ENCODE assay signal across 12 cellular contexts in the genomic region with DNA sequence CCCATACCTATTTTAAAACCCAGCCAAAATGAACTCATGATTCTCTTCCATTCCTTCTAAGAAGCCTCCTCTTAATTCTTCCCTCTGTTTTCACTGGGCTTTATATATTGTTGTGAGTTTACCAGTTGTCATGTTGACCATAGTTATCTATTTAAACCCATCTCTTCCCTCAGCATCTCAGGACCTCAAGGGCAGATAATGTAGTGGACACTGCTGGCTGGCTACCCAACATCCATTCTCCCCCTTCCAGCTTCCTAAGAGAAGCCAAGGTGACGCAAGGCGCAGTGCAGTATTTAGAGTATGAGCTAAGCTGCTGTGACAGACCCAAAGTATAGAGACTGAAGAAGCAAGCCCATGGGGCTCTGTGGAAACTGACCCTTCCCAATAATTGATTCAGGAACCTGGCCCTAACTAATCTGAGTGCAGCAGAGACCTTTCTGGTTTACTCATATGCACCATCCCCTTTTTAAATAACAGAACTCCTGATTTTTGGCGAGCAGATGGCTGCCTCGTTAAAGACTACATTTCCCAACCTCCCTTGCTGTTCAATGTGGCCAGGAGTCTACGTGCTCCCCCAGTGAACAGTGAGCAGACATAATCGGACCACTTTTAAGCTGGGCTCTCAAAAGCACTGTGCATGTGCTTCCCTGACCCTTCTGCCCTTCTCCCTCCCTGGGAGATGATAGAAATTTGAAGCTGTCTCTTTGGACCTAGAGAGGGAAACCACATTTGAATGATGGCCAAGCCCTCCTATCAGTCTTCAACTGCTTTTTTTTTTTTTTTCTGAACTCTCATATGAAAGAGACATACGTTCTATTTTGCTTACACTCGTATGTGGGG. TPM values are rescaled to one million over a fixed set of nuclear protein-coding genes. Genes with fewer than 3 reads are reported as not detected.
DNase-seq lines count a peak whose midpoint lies in the region; ATAC-seq, FAIRE-seq and TF ChIP-seq lines count a peak whose summit lies in the region.
"Had no signal": no experiment of that assay in that cellular context is flagged by ENCODE, and none has a peak within 500 bp of the region (broad histone marks: within the 10 kb centered on the region; RNA-seq: fewer than 3 reads in every experiment).

No MANE protein-coding gene starts in this region.

- H3K9me3 ChIP-seq in DND-41 (ENCODE audit: insufficient read depth, low read length, severe bottlenecking) (no peaks in the 10 kb centered on the region), GM12878 (replicated peaks; ENCODE audit: control insufficient read depth, insufficient read depth, low read length) (no peaks in the 10 kb centered on the region), mesenchymal stem cell (ENCODE audit: control insufficient read depth, low read length) (no peaks in the 10 kb centered on the region)

- TF ChIP-seq POLR2A in GM12878 (IDR thresholded peaks at IDR 0.05; ENCODE audit: low read depth, low read length): no peak

- H3K4me1 ChIP-seq in DND-41 (ENCODE audit: insufficient read depth, low read length) (peaks cover 4% of the 10 kb centered on the region; the same call in 1 of the 2 replicates), GM12878 (ENCODE audit: control insufficient read depth, insufficient read depth, low read length) (peaks cover 15% of the 10 kb centered on the region), mesenchymal stem cell (ENCODE audit: control insufficient read depth, insufficient read depth, low read depth, low read length) (peaks cover 2% of the 10 kb centered on the region)

- H3K23ac ChIP-seq in mesenchymal stem cell (ENCODE audit: low read length in 2 of 2): no peak overlapping the region

- FAIRE-seq in GM12878 (lab: Jason Lieb, UNC): no peak

- H3K79me2 ChIP-seq in DND-41 (ENCODE audit: insufficient read depth, low read length) (no peaks in the 10 kb centered on the region), GM12878 (ENCODE audit: control insufficient read depth, insufficient read depth, low read length) (no peaks in the 10 kb centered on the region)

- peak overlapping the region; percentile 77 for H2BK5ac ChIP-seq in mesenchymal stem cell (ENCODE audit: low read depth, low read length, poor library complexity, severe bottlenecking)

- H2BK12ac ChIP-seq in mesenchymal stem cell (ENCODE audit: low read length in 2 of 2): peak overlapping the region; percentile 65 to 90

- no TSS peak for BruUV-seq in GM12878 (replicated peaks; lab: Mats Ljungman, UMichigan)

- peak overlapping the region; percentile 72 for H4K91ac ChIP-seq in mesenchymal stem cell (ENCODE audit: low read length)

- H3K9me3 Mint-ChIP-seq in activated T-helper 2 cell treated with anti-CD3 and anti-CD28 coated beads, Interferon-gamma antibody, Interleukin-2, Interleukin-4, amounts not matched to agents 10 μg/mL and 5 μg/mL and 100 μg/mL, durations not matched to agents 14 hours and 24 hours and 36 hours: no peaks in the 10 kb centered on the region
- H3K9me3 Mint-ChIP-seq: stimulated activated naive CD8-positive, alpha-beta T cell treated with anti-CD3 and anti-CD28 coated beads, Interleukin-15, Interleukin-2, amounts not matched to agents 100 ng/mL and 50 ng/mL, for 24 hours had no signal

- in situ Hi-C loops in GM12878 (cut with MboI): no loop called here

- no peak overlapping the region for H3K27ac Mint-ChIP-seq in activated T-helper 2 cell treated with anti-CD3 and anti-CD28 coated beads, Interferon-gamma antibody, Interleukin-2, Interleukin-4, amounts not matched to agents 10 μg/mL and 5 μg/mL and 100 μg/mL, durations not matched to agents 14 hours and 24 hours and 36 hours

- RAD21 ChIA-PET in GM12878 (lab: Charles Lee; ENCODE audit: unreplicated experiment): interaction anchor here (0.5 to 16.5 kb wide), 5 partner anchors 17 to 1531 kb away, joined by 3 to 316 read pairs (median 4); no protein-coding TSS in a partner anchor

- H2BK120ac ChIP-seq in mesenchymal stem cell (ENCODE audit: low read depth, low read length): peak overlapping the region; percentile 91

- H3K14ac ChIP-seq in mesenchymal stem cell (ENCODE audit: low read length in 2 of 2): no peak overlapping the region

- CTCF ChIA-PET in GM12878 (lab: Yijun Ruan, JAX): interaction anchor here (0.6 to 17.5 kb wide), 15 partner anchors 8 to 1129 kb away, joined by 3 to 626 read pairs (median 4); a partner anchor contains a TSS

- H3K27me3 Mint-ChIP-seq in activated T-helper 2 cell treated with anti-CD3 and anti-CD28 coated beads, Interferon-gamma antibody, Interleukin-2, Interleukin-4, amounts not matched to agents 10 μg/mL and 5 μg/mL and 100 μg/mL, durations not matched to agents 14 hours and 24 hours and 36 hours (ENCODE audit: low read depth): peaks cover 2% of the 10 kb centered on the region

- H4K20me1 ChIP-seq in DND-41 (ENCODE audit: insufficient read depth, low read length) (no peaks in the 10 kb centered on the region), GM12878 (ENCODE audit: control insufficient read depth, insufficient read depth) (no peaks in the 10 kb centered on the region)

- ATAC-seq in DND-41 (ENCODE audit: insufficient read depth, low read depth): peak; percentile 29; the same call in 1 of the 3 replicates
- peak; percentile 71 for ATAC-seq in GM12878
- ATAC-seq in HG02759 (IDR thresholded peaks at IDR 0.05; ENCODE audit: unreplicated experiment): no peak

- H3K4me1 Mint-ChIP-seq in activated T-helper 2 cell treated with anti-CD3 and anti-CD28 coated beads, Interferon-gamma antibody, Interleukin-2, Interleukin-4, amounts not matched to agents 10 μg/mL and 5 μg/mL and 100 μg/mL, durations not matched to agents 14 hours and 24 hours and 36 hours (ENCODE audit: low read depth): peaks cover 9% of the 10 kb centered on the region

- H2BK15ac ChIP-seq in mesenchymal stem cell (ENCODE audit: low read depth, poor library complexity, severe bottlenecking): peak overlapping the region; percentile 2

- no peaks in the 10 kb centered on the region for H3K36me3 Mint-ChIP-seq in activated T-helper 2 cell treated with anti-CD3 and anti-CD28 coated beads, Interferon-gamma antibody, Interleukin-2, Interleukin-4, amounts not matched to agents 10 μg/mL and 5 μg/mL and 100 μg/mL, durations not matched to agents 14 hours and 24 hours and 36 hours (ENCODE audit: low read depth)

- H3K18ac ChIP-seq in mesenchymal stem cell (ENCODE audit: low read depth in 1 of 2, low read length in 2 of 2): peak overlapping the region; percentile 46 to 82

- 48% methylated on average over 8 of the region's 8 CpGs for WGBS in GM12878 (ENCODE audit: insufficient coverage, insufficient replicate concordance, low lambda C conversion rate, missing lambda C conversion rate)
- WGBS in mesenchymal stem cell: 83% methylated on average over 6 of the region's 8 CpGs

- H3K36me3 ChIP-seq in DND-41 (ENCODE audit: insufficient read depth, low read length) (no peaks in the 10 kb centered on the region), GM12878 (ENCODE audit: control insufficient read depth in 2 of 2, insufficient read depth in 2 of 2, low read length in 1 of 2) (no peaks in the 10 kb centered on the region), mesenchymal stem cell (ENCODE audit: control insufficient read depth in 1 of 2, insufficient read depth in 2 of 2, low read depth in 1 of 2, low read length in 2 of 2) (no peaks in the 10 kb centered on the region)

- no peak overlapping the region for H3K4me2 ChIP-seq in DND-41 (ENCODE audit: insufficient read depth, low read length)
- peak overlapping the region; percentile 42; the same call in 1 of the 2 replicates for H3K4me2 ChIP-seq in GM12878 (ENCODE audit: control insufficient read depth, insufficient read depth)
- no peak overlapping the region for H3K4me2 ChIP-seq in mesenchymal stem cell (ENCODE audit: low read length, poor library complexity, severe bottlenecking)

- H3K9ac ChIP-seq in DND-41 (ENCODE audit: low read depth, low read length): no peak overlapping the region
- H3K9ac ChIP-seq in GM12878 (ENCODE audit: control insufficient read depth, insufficient read depth, low read length): no peak overlapping the region
- H3K9ac ChIP-seq in mesenchymal stem cell (ENCODE audit: low read length): peak overlapping the region; percentile 79

- H2AFZ ChIP-seq in DND-41 (ENCODE audit: low read depth, low read length): no peak overlapping the region
- peak overlapping the region; percentile 88 for H2AFZ ChIP-seq in GM12878 (ENCODE audit: control insufficient read depth, low read depth, low read length)
- H2AFZ ChIP-seq in mesenchymal stem cell (ENCODE audit: low read depth, low read length): no peak overlapping the region

- H3K4me3 ChIP-seq in DND-41 (ENCODE audit: low read depth in 1 of 2, low read length in 2 of 2) (no peak overlapping the region), GM12878 (no peak overlapping the region), mesenchymal stem cell (ENCODE audit: insufficient read depth in 1 of 2, low read depth in 1 of 2, low read length in 2 of 2) (peak overlapping the region in 1 of 2 experiments; percentile 11)

- POLR2A ChIA-PET in GM12878 (lab: Charles Lee): no interaction called here

- H3K27me3 ChIP-seq in DND-41 (ENCODE audit: insufficient read depth, low read length, poor library complexity) (no peaks in the 10 kb centered on the region), GM12878 (replicated peaks in 1 of 2; ENCODE audit: control insufficient read depth in 2 of 2, insufficient read depth in 2 of 2, low read length in 1 of 2) (no peaks in the 10 kb centered on the region), mesenchymal stem cell (ENCODE audit: control insufficient read depth in 1 of 2, insufficient read depth in 1 of 2, low read length in 2 of 2) (no peaks in the 10 kb centered on the region)

- no peak for TF ChIP-seq CTCF in DND-41 (IDR thresholded peaks at IDR 0.05; ENCODE audit: borderline replicate concordance, extremely low read depth, low read length, poor library complexity, severe bottlenecking)
- TF ChIP-seq CTCF in GM12878 (IDR thresholded peaks at IDR 0.05 in 2 of 3, conservative IDR thresholded peaks at IDR 0.05 in 1 of 3; ENCODE audit: control insufficient read depth in 2 of 3, extremely low read depth in 1 of 3, insufficient read depth in 1 of 3, low read depth in 3 of 3, low read length in 3 of 3): no peak

- intact Hi-C loops in GM12878 (cut with micrococcal nuclease; ENCODE audit: unreplicated experiment): loop anchor here (10.0 kb wide), 1 partner anchor 285 kb away; no protein-coding TSS in a partner anchor
- intact Hi-C loops in activated T-helper 2 cell treated with anti-CD3 and anti-CD28 coated beads, Interferon-gamma antibody, Interleukin-2, Interleukin-4, amounts not matched to agents 10 μg/mL and 5 μg/mL and 100 μg/mL, durations not matched to agents 14 hours and 24 hours and 36 hours (cut with micrococcal nuclease): no loop called here

- no peaks in the 10 kb centered on the region for H3K79me1 ChIP-seq in mesenchymal stem cell (replicated peaks; ENCODE audit: low read length, poor library complexity, severe bottlenecking)

- H3K4ac ChIP-seq in mesenchymal stem cell (ENCODE audit: low read depth in 1 of 2, low read length in 2 of 2): peak overlapping the region; percentile 60 to 70

- H2AK5ac ChIP-seq in mesenchymal stem cell (ENCODE audit: low read length, severe bottlenecking): peak overlapping the region; percentile 42

- SMC1A ChIA-PET in GM12878 (lab: Charles Lee; ENCODE audit: uncharacterized antibody, unreplicated experiment): interaction anchor here (0.6 to 5.5 kb wide), 11 partner anchors 10 to 715 kb away, joined by 3 to 73 read pairs (median 3); a partner anchor contains a TSS

- DNase-seq in DND-41: no peak
- DNase-seq in M059J (ENCODE audit: low read depth): peak; percentile 81
- no peak for DNase-seq in GM12878 (ENCODE audit: low read depth, low spot score)
- peak; percentile 32 for DNase-seq in mesenchymal stem cell
- DNase-seq in SHP77 (lab: John Stamatoyannopoulos, UW): no peak
- DNase-seq in activated T-helper 2 cell treated with anti-CD3 and anti-CD28 coated beads, Interferon-gamma antibody, Interleukin-2, Interleukin-4, amounts not matched to agents 10 μg/mL and 5 μg/mL and 100 μg/mL, durations not matched to agents 14 hours and 24 hours and 36 hours (ENCODE audit: low spot score): no peak
- DNase-seq in SIG-M5 (lab: John Stamatoyannopoulos, UW): no peak
- DNase-seq: activated naive CD4-positive, alpha-beta T cell; NCI-H526 had no signal

- TF ChIP-seq EP300 in GM12878 (IDR thresholded peaks at IDR 0.05; ENCODE audit: borderline replicate concordance in 1 of 2, control insufficient read depth in 1 of 2, low read depth in 2 of 2, low read length in 2 of 2): no peak

- no peak overlapping the region for H3K27ac ChIP-seq in DND-41 (ENCODE audit: low read length)
- H3K27ac ChIP-seq in GM12878 (ENCODE audit: control insufficient read depth, insufficient read depth): peak overlapping the region; percentile 44
- H3K27ac ChIP-seq in mesenchymal stem cell (ENCODE audit: low read length, poor library complexity, severe bottlenecking): peak overlapping the region; percentile 85
- H3K27ac ChIP-seq: VCaP had no signal

- H3K4me3 Mint-ChIP-seq in activated T-helper 2 cell treated with anti-CD3 and anti-CD28 coated beads, Interferon-gamma antibody, Interleukin-2, Interleukin-4, amounts not matched to agents 10 μg/mL and 5 μg/mL and 100 μg/mL, durations not matched to agents 14 hours and 24 hours and 36 hours (ENCODE audit: low read depth): no peak overlapping the region
- H3K4me3 Mint-ChIP-seq: stimulated activated naive CD8-positive, alpha-beta T cell treated with anti-CD3 and anti-CD28 coated beads, Interleukin-15, Interleukin-2, amounts not matched to agents 100 ng/mL and 50 ng/mL, for 24 hours had no signal

- no peak overlapping the region for H4K8ac ChIP-seq in mesenchymal stem cell (ENCODE audit: low read length)

- no peak for TF ChIP-seq RAD21 in GM12878 (IDR thresholded peaks at IDR 0.05; ENCODE audit: insufficient read depth, low read depth, low read length)

RNA-seq across cellular contexts. Expression of a gene that starts 28.1 kb away (rescaled TPM):
- 40.1 and 70.3 TPM in 2 replicates for total RNA-seq in M059J (2014; rRNA removed; shearing (Covaris generic))
- total RNA-seq in GM12878 (2013; cell fraction: nucleolus; rRNA removed): 3.5 and 4.3 TPM in 2 replicates
- 0.11 and 1.2 TPM in 2 replicates for total RNA-seq in GM12878 (2014; rRNA removed)
- 0.04 TPM in 1 of 2 replicates, not detected in the other for total RNA-seq in GM12878 (2014; rRNA removed; fragmentation: Illumina TruSeq; extraction: Trizol)
- 1.0 and 1.4 TPM in 2 replicates for total RNA-seq in GM12878 (2021)
- 0.91 TPM for polyA plus RNA-seq in GM12878 (2011; ENCODE audit: low read depth)
- polyA plus RNA-seq in GM12878 (2011; rRNA removed): 0.18 and 0.26 TPM in 2 replicates
- polyA plus RNA-seq in GM12878 (2011; cell fraction: cytosol; rRNA removed): 0.20 and 0.30 TPM in 2 replicates
- 0.37 and 0.75 TPM in 2 replicates for polyA plus RNA-seq in GM12878 (2011; cell fraction: nucleus; rRNA removed)
- 2.7 and 3.3 TPM in 2 replicates for polyA plus RNA-seq in GM12878 (2012)
- 0.25 and 0.28 TPM in 2 replicates for polyA plus RNA-seq in GM12878 (2014; fragmentation: Illumina TruSeq; extraction: Trizol)
- polyA plus RNA-seq in GM12878 (2014; fragmentation: Nextera tagmentation; extraction: Ambion mirVana): under 1 TPM; 0.03 to 0.13 TPM
- polyA plus RNA-seq in GM12878 (2014; rRNA removed): 0.20 and 0.28 TPM in 2 replicates
- under 1 TPM; 0.24 to 0.27 TPM for polyA plus RNA-seq in GM12878 (2016; fragmentation: Nextera tagmentation; extraction: Ambion mirVana)
- polyA minus RNA-seq in GM12878 (2011; rRNA and poly(A)+ RNA removed): 0.31 and 0.37 TPM in 2 replicates
- 0.94 and 2.4 TPM in 2 replicates for polyA minus RNA-seq in GM12878 (2011; cell fraction: cytosol; rRNA and poly(A)+ RNA removed)
- 0.36 and 0.67 TPM in 2 replicates for polyA minus RNA-seq in GM12878 (2011; cell fraction: nucleus; rRNA and poly(A)+ RNA removed)
- polyA plus RNA-seq in mesenchymal stem cell (2013, experiment 1 of 2): 223 TPM
- polyA plus RNA-seq in mesenchymal stem cell (2013, experiment 2 of 2): 217 TPM
- total RNA-seq in activated T-helper 2 cell treated with anti-CD3 and anti-CD28 coated beads, Interferon-gamma antibody, Interleukin-2, Interleukin-4, amounts not matched to agents 10 μg/mL and 5 μg/mL and 100 μg/mL, durations not matched to agents 14 hours and 24 hours and 36 hours: not detected in 2 replicates

Comparison
In these comparisons a context has a peak if more than half of its experiments do, and no peak if none do; other contexts are left out.
1. DNase-seq: peak in M059J (single experiment) and mesenchymal stem cell (single experiment); none in DND-41 (single experiment), GM12878 (single experiment), SHP77 (0 of 2), activated T-helper 2 cell treated with anti-CD3 and anti-CD28 coated beads, Interferon-gamma antibody, Interleukin-2, Interleukin-4, amounts not matched to agents 10 μg/mL and 5 μg/mL and 100 μg/mL, durations not matched to agents 14 hours and 24 hours and 36 hours (single experiment) and SIG-M5 (single experiment).